19 cellular contexts compared by ENCODE assay signal in genomic region chr5:133665571-133665970, GRCh38. TPM values are rescaled to one million over a fixed set of nuclear protein-coding genes. Genes with fewer than 3 reads are reported as not detected.
"Had no signal": no experiment of that assay in that cellular context is flagged by ENCODE, and none has a peak within 500 bp of the region (broad histone marks: within the 10 kb centered on the region; RNA-seq: fewer than 3 reads in every experiment).

No MANE protein-coding gene starts in this region.

- H3K27me3 ChIP-seq: Peyer's patch had no signal

- H3K4me1 ChIP-seq: Peyer's patch had no signal

- H3K27ac ChIP-seq: Peyer's patch, SJSA1, SK-N-MC had no signal

- H3K4me3 ChIP-seq: Peyer's patch, SJSA1, SK-N-MC had no signal

- H3K36me3 ChIP-seq: Peyer's patch, SJSA1 had no signal

- DNase-seq: KBM-7, MV-4-11, NCI-H1048, NCI-H1105, NCI-H1417, NCI-H1436 treated with DMSO at 0.1 percent for 48 hours, NCI-H1694, NCI-H1930, NCI-H2081, NCI-H2107, NCI-H2227 treated with DMSO at 0.1 percent for 48 hours, NCI-H524, NCI-H69, NCI-H774, Peyer's patch, Right ventricle myocardium superior, SIG-M5 had no signal

- H3K9me3 ChIP-seq: Peyer's patch, SJSA1 had no signal

RNA-seq across cellular contexts. Expression of gene FSTL4, which starts 53.2 kb away (rescaled TPM):
- total RNA-seq: Right ventricle myocardium superior had no signal
